19 cellular contexts compared by ENCODE assay signal in the genomic region with DNA sequence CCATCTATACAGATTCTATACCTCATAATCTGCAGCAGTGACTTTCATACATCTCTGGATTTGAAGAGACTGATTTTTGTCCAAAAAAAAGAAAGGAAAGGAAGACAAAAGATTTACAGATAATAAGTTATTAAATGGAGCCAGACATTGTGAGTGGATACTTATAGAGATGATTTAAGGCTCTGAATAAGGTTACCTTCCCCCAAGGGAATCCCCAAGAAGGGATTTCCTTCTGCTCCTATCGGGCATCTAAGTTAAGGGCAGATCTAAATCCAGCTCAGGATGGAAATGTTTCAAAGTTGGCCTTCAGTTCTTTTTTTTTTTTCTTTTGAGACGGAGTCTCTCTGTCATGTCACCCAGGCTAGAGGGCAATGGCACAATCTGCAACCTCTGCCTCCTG.
"Had no signal": no experiment of that assay in that cellular context is flagged by ENCODE, and none has a peak within 500 bp of the region (broad histone marks: within the 10 kb centered on the region; RNA-seq: fewer than 3 reads in every experiment).

No MANE protein-coding gene starts in this region.

- DNase-seq: KBM-7, MV-4-11, NCI-H1105 treated with DMSO at 0.1 percent for 48 hours, NCI-H1417 treated with DMSO at 0.1 percent for 48 hours, NCI-H1694 treated with DMSO at 0.1 percent for 48 hours, NCI-H1930, NCI-H2081, NCI-H2227 treated with DMSO at 0.1 percent for 48 hours, NCI-H524, NCI-H526 treated with DMSO at 0.1 percent for 48 hours, NCI-H748 treated with DMSO at 0.1 percent for 48 hours, Peyer's patch, SHP77 treated with DMSO at 0.1 percent for 48 hours, SJCRH30, T-helper 1 cell had no signal

- H3K27ac ChIP-seq: HL-60, Peyer's patch, SJCRH30 had no signal

- H3K36me3 ChIP-seq: Peyer's patch, SJCRH30 had no signal

- H3K4me3 ChIP-seq: Peyer's patch, SJCRH30 had no signal

- H3K9me3 ChIP-seq: Peyer's patch, SJCRH30 had no signal

- H3K4me1 ChIP-seq: Peyer's patch, SJCRH30 had no signal

- ATAC-seq: PC-3, Right ventricle myocardium inferior, SK-N-SH treated with all-trans-retinoic acid at 6 μM for 48 hours had no signal
